15 cellular contexts compared by ENCODE assay signal in genomic region chr1:46422261-46422871, GRCh38.
"Had no signal": no experiment of that assay in that cellular context is flagged by ENCODE, and none has a peak within 500 bp of the region (broad histone marks: within the 10 kb centered on the region; RNA-seq: fewer than 3 reads in every experiment).

No MANE protein-coding gene starts in this region.

- H3K27ac Mint-ChIP-seq: activated naive CD8-positive, alpha-beta T cell treated with anti-CD3 and anti-CD28 coated beads for 36 hours; memory B cell; progenitor cell of endocrine pancreas had no signal

- H3K9me3 ChIP-seq: tibial nerve had no signal

- H3K4me1 ChIP-seq: tibial nerve had no signal

- H3K9me3 Mint-ChIP-seq: activated naive CD8-positive, alpha-beta T cell treated with anti-CD3 and anti-CD28 coated beads for 36 hours; memory B cell; neural crest cell had no signal

- DNase-seq: activated CD4-positive, alpha-beta T cell treated with anti-CD3 and anti-CD28 coated beads, Interleukin-2, amount 50 U/mL, for 1 hour; activated gamma-delta T cell treated with Interleukin-2 at 50 U/mL for 16 hours; activated naive CD8-positive, alpha-beta T cell treated with anti-CD3 and anti-CD28 coated beads for 36 hours; activated T-cell treated with anti-CD3 and anti-CD28 coated beads, Interleukin-2, amount 50 U/mL, for 48 hours; amniotic stem cell; stimulated activated CD4-positive, alpha-beta T cell treated with anti-CD3 and anti-CD28 coated beads, Interleukin-12 subunit alpha, Interleukin-12 subunit beta, amount 100 ng/mL, for 4 hours; stimulated activated CD4-positive, alpha-beta T cell treated with anti-CD3 and anti-CD28 coated beads, Interleukin-1b, Interleukin-23, amount 100 ng/mL, for 48 hours; stimulated activated CD8-positive, alpha-beta memory T cell treated with anti-CD3 and anti-CD28 coated beads, Interleukin-4, amount 100 ng/mL, for 48 hours; stimulated activated naive CD4-positive, alpha-beta T cell treated with Interleukin-2 at 50 U/mL for 16 hours; T-helper 9 cell had no signal

- H3K36me3 ChIP-seq: tibial nerve had no signal

- H3K4me3 ChIP-seq: SK-N-MC, tibial nerve had no signal

- H3K27ac ChIP-seq: SK-N-MC, tibial nerve had no signal

- H3K36me3 Mint-ChIP-seq: activated naive CD8-positive, alpha-beta T cell treated with anti-CD3 and anti-CD28 coated beads for 36 hours; memory B cell had no signal

- H3K4me3 Mint-ChIP-seq: activated naive CD8-positive, alpha-beta T cell treated with anti-CD3 and anti-CD28 coated beads for 36 hours; memory B cell; neural crest cell had no signal

- H3K4me1 Mint-ChIP-seq: activated naive CD8-positive, alpha-beta T cell treated with anti-CD3 and anti-CD28 coated beads for 36 hours; memory B cell had no signal
